In the genomic region with DNA sequence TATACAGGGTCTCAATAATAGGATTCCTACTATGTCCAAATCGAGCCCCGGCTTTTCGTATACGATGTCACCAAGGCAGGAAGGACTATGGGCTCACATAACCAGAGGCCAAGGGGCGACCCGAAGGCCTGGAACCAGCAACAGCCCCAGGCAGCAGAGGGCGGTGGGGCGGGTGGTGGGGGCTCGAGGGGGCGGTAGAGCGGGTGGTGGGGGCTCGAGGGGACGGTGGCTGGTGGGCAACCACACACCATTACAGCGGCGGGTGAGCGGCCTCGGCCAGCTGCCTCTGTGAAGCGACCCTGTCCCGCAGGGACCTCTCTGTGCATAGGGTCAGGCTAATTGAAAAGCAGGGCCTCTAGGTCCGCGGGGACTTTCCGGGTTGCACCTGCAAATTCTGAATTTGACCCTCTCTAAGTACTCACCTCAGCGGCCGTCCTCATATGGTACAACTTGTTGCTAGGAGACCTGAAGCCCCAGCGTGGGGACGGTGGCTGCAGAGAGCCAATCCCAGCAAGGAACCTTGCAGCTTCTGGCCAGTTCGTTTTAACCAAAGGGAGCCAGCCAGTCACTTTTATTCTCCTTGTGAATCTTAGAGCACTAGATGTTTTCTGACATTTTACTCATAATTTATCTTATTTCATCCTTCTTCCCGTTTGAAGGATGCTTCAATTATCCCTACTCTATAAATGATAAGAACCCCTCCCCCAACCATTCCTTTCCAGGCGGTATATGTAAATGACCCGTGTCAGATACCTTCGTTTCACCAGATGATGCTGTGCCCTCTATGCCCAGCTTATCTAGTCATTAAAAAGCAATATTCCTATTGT, we compare ENCODE assay signal across 1 cellular context.
TF ChIP-seq lines count a peak whose summit lies in the region.

A gene with protein sequence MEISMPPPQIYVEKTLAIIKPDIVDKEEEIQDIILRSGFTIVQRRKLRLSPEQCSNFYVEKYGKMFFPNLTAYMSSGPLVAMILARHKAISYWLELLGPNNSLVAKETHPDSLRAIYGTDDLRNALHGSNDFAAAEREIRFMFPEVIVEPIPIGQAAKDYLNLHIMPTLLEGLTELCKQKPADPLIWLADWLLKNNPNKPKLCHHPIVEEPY (minus strand): TSS at position 480 of the 827 bp plus-strand sequence. CDS start 648 bp downstream, outside the sequence.

TF ChIP-seq in GM12878, 131 proteins besides CTCF, POLR2A, EP300 and RAD21:
- TF ChIP-seq CREM (IDR thresholded peaks at IDR 0.05; ENCODE audit: low read depth), result peak; percentile 32; the same call in 1 of the 2 replicates
- TF ChIP-seq BMI1 (IDR thresholded peaks at IDR 0.05; ENCODE audit: borderline replicate concordance), result peak; percentile 73; the same call in 1 of the 2 replicates
- no peak for TF ChIP-seq JUNB (IDR thresholded peaks at IDR 0.05)
- no peak for TF ChIP-seq CHD2 (IDR thresholded peaks at IDR 0.05; ENCODE audit: borderline replicate concordance, low read depth, low read length)
- peak; percentile 21 for TF ChIP-seq SP1 (IDR thresholded peaks at IDR 0.05; ENCODE audit: low read depth, low read length)
- TF ChIP-seq MXI1 (IDR thresholded peaks at IDR 0.05; ENCODE audit: low read depth, low read length), result peak; percentile 56
- TF ChIP-seq SMARCA5 (IDR thresholded peaks at IDR 0.05), result no peak
